19 cellular contexts compared by ENCODE assay signal in genomic region chr11:65340226-65340625, GRCh38. TPM values are rescaled to one million over a fixed set of nuclear protein-coding genes. Genes with fewer than 3 reads are reported as not detected.
"Had no signal": no experiment of that assay in that cellular context is flagged by ENCODE, and none has a peak within 500 bp of the region (broad histone marks: within the 10 kb centered on the region; RNA-seq: fewer than 3 reads in every experiment).

No MANE protein-coding gene starts in this region.

- H3K9me3 ChIP-seq: heart left ventricle, pancreas, sigmoid colon, SJSA1, spleen, transverse colon had no signal

- H3K4me3 ChIP-seq: heart left ventricle, pancreas, sigmoid colon, SJSA1, spleen, transverse colon had no signal

- DNase-seq: activated B cell treated with CpG ODN at 0.5 μM for 24 hours; activated CD4-positive, alpha-beta T cell treated with anti-CD3 and anti-CD28 coated beads for 48 hours; activated CD8-positive, alpha-beta memory T cell treated with anti-CD3 and anti-CD28 coated beads for 24 hours; activated naive CD4-positive, alpha-beta T cell treated with anti-CD3 and anti-CD28 coated beads, Interleukin-2, amount 50 U/mL, for 16 hours; brain microvascular endothelial cell; cerebellar nuclear complex; effector memory CD8-positive, alpha-beta T cell; foreskin melanocyte; heart left ventricle; immature natural killer cell; pancreas; sigmoid colon; transverse colon had no signal

- H3K27ac Mint-ChIP-seq: activated B cell treated with CpG ODN at 0.5 μM for 24 hours; dendritic cell treated with granulocyte-macrophage colony-stimulating factor and Interleukin-4, amounts not matched to agents 40 ng/mL and 50 ng/mL, for 4 days; mesothelial cell of epicardium had no signal

- H3K9me3 Mint-ChIP-seq: activated B cell treated with CpG ODN at 0.5 μM for 24 hours; dendritic cell treated with granulocyte-macrophage colony-stimulating factor and Interleukin-4, amounts not matched to agents 40 ng/mL and 50 ng/mL, for 4 days; effector memory CD8-positive, alpha-beta T cell; immature natural killer cell; mesothelial cell of epicardium had no signal

- H3K27me3 ChIP-seq: brain microvascular endothelial cell, heart left ventricle, pancreas, sigmoid colon, SJSA1, spleen, transverse colon had no signal

- H3K4me3 Mint-ChIP-seq: activated B cell treated with CpG ODN at 0.5 μM for 24 hours; dendritic cell treated with granulocyte-macrophage colony-stimulating factor and Interleukin-4, amounts not matched to agents 40 ng/mL and 50 ng/mL, for 4 days; effector memory CD8-positive, alpha-beta T cell; immature natural killer cell; mesothelial cell of epicardium had no signal

- H3K27ac ChIP-seq: brain microvascular endothelial cell, epithelial cell of prostate, pancreas, sigmoid colon, SJSA1, spleen, transverse colon had no signal

- H3K27me3 Mint-ChIP-seq: activated B cell treated with CpG ODN at 0.5 μM for 24 hours; dendritic cell treated with granulocyte-macrophage colony-stimulating factor and Interleukin-4, amounts not matched to agents 40 ng/mL and 50 ng/mL, for 4 days; effector memory CD8-positive, alpha-beta T cell had no signal

- ATAC-seq: effector memory CD8-positive, alpha-beta T cell; heart left ventricle; pancreas had no signal

RNA-seq across cellular contexts. Expression of gene TIGD3, which starts 14.3 kb away (rescaled TPM):
- total RNA-seq: SJSA1 had no signal
- polyA plus RNA-seq: fibroblast of lung had no signal

RNA-seq across cellular contexts. Expression of gene CDC42EP2, which starts 25.6 kb away (rescaled TPM):
- polyA plus RNA-seq: immature natural killer cell had no signal
